Comparison of ENCODE assay signal across 1 cellular context in genomic region chr19:2061093-2061935, GRCh38.
TF ChIP-seq lines count a peak whose summit lies in the region.

No MANE protein-coding gene starts in this region.

TF ChIP-seq in HepG2, 621 proteins besides CTCF, POLR2A, EP300 and RAD21 (continued from another document and continues in another):
- TF ChIP-seq THAP8 (CRISPR knock-in tag; IDR thresholded peaks at IDR 0.05; ENCODE audit: borderline replicate concordance) (0 out of 2 replicates have a peak, but pooled peaks have one; percentile 66), JUND (CRISPR knock-in tag; IDR thresholded peaks at IDR 0.05) (peak; percentile 6; the same call in 1 of the 2 replicates), PREB (CRISPR knock-in tag; IDR thresholded peaks at IDR 0.05) (no peak), ZNF792 (CRISPR knock-in tag; IDR thresholded peaks at IDR 0.05) (peak; percentile 30; the same call in 1 of the 2 replicates), ZFP41 (CRISPR knock-in tag; IDR thresholded peaks at IDR 0.05; ENCODE audit: borderline replicate concordance) (no peak), HNRNPL (IDR thresholded peaks at IDR 0.05; ENCODE audit: low read depth, low read length) (0 out of 2 replicates have a peak, but pooled peaks have one; percentile 30), SRF (IDR thresholded peaks at IDR 0.05; ENCODE audit: low read depth, low read length) (no peak), CEBPG (CRISPR knock-in tag; IDR thresholded peaks at IDR 0.05) (peak; percentile 64; the same call in 1 of the 2 replicates), NFYB (CRISPR knock-in tag; IDR thresholded peaks at IDR 0.05) (peak; percentile 84), MZF1 (CRISPR knock-in tag; IDR thresholded peaks at IDR 0.05; ENCODE audit: borderline replicate concordance) (no peak), RCOR2 (CRISPR knock-in tag; IDR thresholded peaks at IDR 0.05) (0 out of 2 replicates have a peak, but pooled peaks have one; percentile 18), FOXO4 (CRISPR knock-in tag; conservative IDR thresholded peaks at IDR 0.05) (peak; percentile 97; the same call in 1 of the 2 replicates), SP2 (CRISPR knock-in tag; IDR thresholded peaks at IDR 0.05) (peak; percentile 75), GATAD2A (CRISPR knock-in tag; IDR thresholded peaks at IDR 0.05) (no peak), LCORL (IDR thresholded peaks at IDR 0.05) (no peak), LCORL (CRISPR knock-in tag; IDR thresholded peaks at IDR 0.05) (peak; percentile 70), ZNF816 (CRISPR knock-in tag; IDR thresholded peaks at IDR 0.05; ENCODE audit: borderline replicate concordance) (peak; percentile 64; the same call in 1 of the 2 replicates), GATAD1 (CRISPR knock-in tag; IDR thresholded peaks at IDR 0.05) (no peak), ZNF414 (CRISPR knock-in tag; IDR thresholded peaks at IDR 0.05) (peak; percentile 72; the same call in 1 of the 2 replicates), ZNF674 (CRISPR knock-in tag; IDR thresholded peaks at IDR 0.05; ENCODE audit: low read depth) (no peak), RFXAP (CRISPR knock-in tag; IDR thresholded peaks at IDR 0.05; ENCODE audit: borderline replicate concordance) (peak; percentile 99), FOXJ3 (CRISPR knock-in tag; IDR thresholded peaks at IDR 0.05; ENCODE audit: borderline replicate concordance) (peak; percentile 29; the same call in 1 of the 2 replicates), SAFB2 (CRISPR knock-in tag; IDR thresholded peaks at IDR 0.05; ENCODE audit: borderline replicate concordance, low read depth) (peak; percentile 66; the same call in 1 of the 2 replicates), SMAD3 (CRISPR knock-in tag; IDR thresholded peaks at IDR 0.05) (no peak; the same call in 1 of the 2 replicates), ZNF256 (CRISPR knock-in tag; conservative IDR thresholded peaks at IDR 0.05) (no peak), HNF4G (IDR thresholded peaks at IDR 0.05; ENCODE audit: borderline replicate concordance, low read depth, low read length) (peak; percentile 62), HNF4G (CRISPR knock-in tag; IDR thresholded peaks at IDR 0.05; ENCODE audit: borderline replicate concordance, low read depth) (0 out of 2 replicates have a peak, but pooled peaks have one; percentile 13), ZFP1 (CRISPR knock-in tag; IDR thresholded peaks at IDR 0.05) (no peak), ZNF343 (CRISPR knock-in tag; IDR thresholded peaks at IDR 0.05) (no peak), MXD4 (CRISPR knock-in tag; IDR thresholded peaks at IDR 0.05) (0 out of 2 replicates have a peak, but pooled peaks have one; percentile 27), TRAFD1 (CRISPR knock-in tag; IDR thresholded peaks at IDR 0.05; ENCODE audit: borderline replicate concordance) (peak; percentile 48; the same call in 1 of the 2 replicates), ZNF513 (CRISPR knock-in tag; conservative IDR thresholded peaks at IDR 0.05) (no peak), ZNF703 (CRISPR knock-in tag; IDR thresholded peaks at IDR 0.05; ENCODE audit: borderline replicate concordance) (no peak), MXI1 (IDR thresholded peaks at IDR 0.05; ENCODE audit: borderline replicate concordance, low read depth, low read length) (peak; percentile 84), FOSL1 (CRISPR knock-in tag; IDR thresholded peaks at IDR 0.05; ENCODE audit: borderline replicate concordance) (no peak), SP4 (CRISPR knock-in tag; IDR thresholded peaks at IDR 0.05) (peak; percentile 85), ZNF441 (CRISPR knock-in tag; IDR thresholded peaks at IDR 0.05; ENCODE audit: borderline replicate concordance) (peak; percentile 87), RXRA (CRISPR knock-in tag; IDR thresholded peaks at IDR 0.05) (peak; percentile 58; the same call in 1 of the 2 replicates), SALL2 (CRISPR knock-in tag; IDR thresholded peaks at IDR 0.05) (peak; percentile 55; the same call in 1 of the 2 replicates), ZBTB44 (CRISPR knock-in tag; IDR thresholded peaks at IDR 0.05) (0 out of 2 replicates have a peak, but pooled peaks have one; percentile 48), REPIN1 (CRISPR knock-in tag; IDR thresholded peaks at IDR 0.05; ENCODE audit: borderline replicate concordance, low read depth) (peak; percentile 67; the same call in 1 of the 2 replicates), GFI1 (CRISPR knock-in tag; IDR thresholded peaks at IDR 0.05; ENCODE audit: borderline replicate concordance) (no peak), CENPBD1 (CRISPR knock-in tag; IDR thresholded peaks at IDR 0.05; ENCODE audit: borderline replicate concordance, low read depth) (no peak), DPF2 (CRISPR knock-in tag; IDR thresholded peaks at IDR 0.05; ENCODE audit: borderline replicate concordance, low read depth) (no peak), SATB2 (CRISPR knock-in tag; IDR thresholded peaks at IDR 0.05) (0 out of 2 replicates have a peak, but pooled peaks have one; percentile 52), PITX1 (CRISPR knock-in tag; IDR thresholded peaks at IDR 0.05) (peak; percentile 34; the same call in 1 of the 2 replicates), AFF4 (CRISPR knock-in tag; IDR thresholded peaks at IDR 0.05) (no peak), KDM1A (CRISPR knock-in tag; IDR thresholded peaks at IDR 0.05) (no peak), HMGA1 (CRISPR knock-in tag; conservative IDR thresholded peaks at IDR 0.05) (no peak), ARHGAP35 (CRISPR knock-in tag; IDR thresholded peaks at IDR 0.05; ENCODE audit: borderline replicate concordance) (0 out of 2 replicates have a peak, but pooled peaks have one; percentile 31), ZNF350 (CRISPR knock-in tag; IDR thresholded peaks at IDR 0.05; ENCODE audit: borderline replicate concordance, low read depth) (peak; percentile 31; the same call in 1 of the 2 replicates), NONO (IDR thresholded peaks at IDR 0.05) (no peak), NONO (CRISPR knock-in tag; conservative IDR thresholded peaks at IDR 0.05) (peak; percentile 54; the same call in 1 of the 2 replicates), ZNF564 (CRISPR knock-in tag; IDR thresholded peaks at IDR 0.05) (0 out of 2 replicates have a peak, but pooled peaks have one; percentile 58)
